13 cellular contexts compared by ENCODE assay signal in genomic region chr16:28200661-28201060, GRCh38. TPM values are rescaled to one million over a fixed set of nuclear protein-coding genes. Genes with fewer than 3 reads are reported as not detected.
DNase-seq lines count a peak whose midpoint lies in the region; ATAC-seq and TF ChIP-seq lines count a peak whose summit lies in the region.
"Had no signal": no experiment of that assay in that cellular context is flagged by ENCODE, and none has a peak within 500 bp of the region (broad histone marks: within the 10 kb centered on the region; RNA-seq: fewer than 3 reads in every experiment).

No MANE protein-coding gene starts in this region.

- no peaks in the 10 kb centered on the region for H3K9me3 Mint-ChIP-seq in MCF 10A (ENCODE audit: unreplicated experiment)
- H3K9me3 Mint-ChIP-seq in WTC11: no peaks in the 10 kb centered on the region
- H3K9me3 Mint-ChIP-seq in endodermal cell: no peaks in the 10 kb centered on the region

- DNase-seq in MCF 10A (ENCODE audit: unreplicated experiment) (no peak), mammary epithelial cell (no peak), WTC11 (ENCODE audit: low spot score) (no peak), endodermal cell (no peak), cerebellar nuclear complex (lab: John Stamatoyannopoulos, UW) (no peak), cardiac septum (ENCODE audit: low spot score) (no peak), SW480 (ENCODE audit: low spot score) (no peak)
- DNase-seq: left colon, NCI-H1694 treated with DMSO at 0.1 percent for 48 hours, NCI-H446, right lobe of liver had no signal

- no peak for ATAC-seq in WTC11
- ATAC-seq: HCT116, left colon, right lobe of liver had no signal

- in situ Hi-C loops in mammary epithelial cell (cut with MboI; ENCODE audit: low sequenced_read_pairs in 2 of 2): loop anchor here in 1 of 2 donors (25.0 kb wide), 1 partner anchor 88 kb away; no protein-coding TSS in a partner anchor

- H3K36me3 ChIP-seq in mammary epithelial cell (ENCODE audit: insufficient read depth, low read length): peaks cover 24% of the 10 kb centered on the region
- peaks cover 43% of the 10 kb centered on the region for H3K36me3 ChIP-seq in endodermal cell (ENCODE audit: control insufficient read depth, insufficient read depth, low read length)

- H3K4me2 ChIP-seq in mammary epithelial cell (ENCODE audit: insufficient read depth, low read depth, low read length): no peak overlapping the region

- H3K9me3 ChIP-seq in mammary epithelial cell (replicated peaks; ENCODE audit: insufficient read depth, low read length): no peaks in the 10 kb centered on the region
- H3K9me3 ChIP-seq in endodermal cell (ENCODE audit: control insufficient read depth, low read length): no peaks in the 10 kb centered on the region
- H3K9me3 ChIP-seq: esophagus muscularis mucosa, right lobe of liver had no signal

- no peak overlapping the region for H3K4me3 ChIP-seq in mammary epithelial cell (replicated peaks in 1 of 3; ENCODE audit: insufficient read depth in 1 of 3, low read depth in 2 of 3, low read length in 3 of 3)
- H3K4me3 ChIP-seq in endodermal cell (ENCODE audit: low read length): no peak overlapping the region
- H3K4me3 ChIP-seq: esophagus muscularis mucosa, right lobe of liver had no signal

- H3K27me3 ChIP-seq in mammary epithelial cell (ENCODE audit: insufficient read depth, low read length) (no peaks in the 10 kb centered on the region), endodermal cell (ENCODE audit: control insufficient read depth, insufficient read depth, low read length, poor library complexity, severe bottlenecking) (no peaks in the 10 kb centered on the region)
- H3K27me3 ChIP-seq: esophagus muscularis mucosa, right lobe of liver had no signal

- dilution Hi-C loops in mammary epithelial cell (cut with HindIII; ENCODE audit: low sequenced_read_pairs): no loop called here

- CTCF ChIA-PET in MCF 10A (lab: Yijun Ruan, JAX) (no interaction called here), mammary epithelial cell (lab: Charles Lee; ENCODE audit: low non-redundant PET) (no interaction called here), WTC11 (lab: Charles Lee) (no interaction called here)

- BruUV-seq in MCF 10A (replicated peaks; lab: Mats Ljungman, UMichigan): no TSS peak
- BruUV-seq in mammary epithelial cell (replicated peaks; lab: Mats Ljungman, UMichigan): no TSS peak

- 99% methylated on average over 5 of the region's 5 CpGs for WGBS in mammary epithelial cell (ENCODE audit: low coverage, missing lambda C conversion rate)
- WGBS in endodermal cell (ENCODE audit: insufficient coverage in 1 of 2, insufficient read length in 1 of 2), 2 experiments: 92 to 97% methylated on average over 4 to 5 of the region's 5 CpGs

- H3K9ac ChIP-seq in mammary epithelial cell (ENCODE audit: insufficient read depth, low read length) (no peak overlapping the region), endodermal cell (ENCODE audit: extremely low read depth, low read length, poor library complexity, severe bottlenecking) (no peak overlapping the region)

- peaks cover 29% of the 10 kb centered on the region for H3K36me3 Mint-ChIP-seq in MCF 10A (ENCODE audit: insufficient read depth, unreplicated experiment)
- peaks cover 24% of the 10 kb centered on the region for H3K36me3 Mint-ChIP-seq in WTC11
- H3K36me3 Mint-ChIP-seq in endodermal cell (ENCODE audit: low read depth): peaks cover 24% of the 10 kb centered on the region

- TF ChIP-seq CTCF in MCF 10A (IDR thresholded peaks at IDR 0.05; ENCODE audit: unreplicated experiment) (no peak), mammary epithelial cell (conservative IDR thresholded peaks at IDR 0.05 in 1 of 2, IDR thresholded peaks at IDR 0.05 in 1 of 2; ENCODE audit: extremely low read depth in 1 of 2, insufficient read depth in 1 of 2, low read depth in 1 of 2, low read length in 2 of 2) (no peak), WTC11 (IDR thresholded peaks at IDR 0.05) (no peak), endodermal cell (conservative IDR thresholded peaks at IDR 0.05) (no peak)

- H3K27ac ChIP-seq in mammary epithelial cell (ENCODE audit: insufficient read depth, low read depth, low read length) (no peak overlapping the region), endodermal cell (ENCODE audit: low read depth, low read length) (no peak overlapping the region)
- H3K27ac ChIP-seq: esophagus muscularis mucosa, right lobe of liver had no signal

- intact Hi-C loops in MCF 10A (cut with micrococcal nuclease) (no loop called here), mammary epithelial cell (cut with micrococcal nuclease) (no loop called here), cardiac septum (cut with DNase I) (no loop called here)

- POLR2A ChIA-PET in MCF 10A (lab: Yijun Ruan, JAX): no interaction called here
- POLR2A ChIA-PET in WTC11 (lab: Charles Lee): interaction anchor here (0.6 kb wide), 1 partner anchor 177 kb away, joined by 4 read pairs; no protein-coding TSS in a partner anchor

- peaks cover 96% of the 10 kb centered on the region for H3K79me2 ChIP-seq in mammary epithelial cell (ENCODE audit: insufficient read depth, low read length)

- H3K27ac Mint-ChIP-seq in MCF 10A (ENCODE audit: low read depth, unreplicated experiment) (peak overlapping the region; percentile 17), WTC11 (peak overlapping the region; percentile 7; the same call in 1 of the 2 replicates), endodermal cell (peak overlapping the region; percentile 0)

- peaks cover 8% of the 10 kb centered on the region for H3K4me1 ChIP-seq in mammary epithelial cell (ENCODE audit: insufficient read depth, low read length)
- H3K4me1 ChIP-seq in endodermal cell (ENCODE audit: control insufficient read depth, insufficient read depth, low read length): peaks cover 5% of the 10 kb centered on the region
- H3K4me1 ChIP-seq: right lobe of liver had no signal

- H3K4me1 Mint-ChIP-seq in MCF 10A (ENCODE audit: insufficient read depth, unreplicated experiment) (peaks cover 22% of the 10 kb centered on the region), WTC11 (peaks cover 7% of the 10 kb centered on the region), endodermal cell (peaks cover 13% of the 10 kb centered on the region)

- peaks cover 5% of the 10 kb centered on the region for H4K20me1 ChIP-seq in mammary epithelial cell (ENCODE audit: insufficient read depth, low read length)

- H3K27me3 Mint-ChIP-seq in MCF 10A (ENCODE audit: insufficient read depth, unreplicated experiment) (no peaks in the 10 kb centered on the region), WTC11 (ENCODE audit: low read depth) (no peaks in the 10 kb centered on the region), endodermal cell (ENCODE audit: insufficient read depth) (no peaks in the 10 kb centered on the region)

- H2AFZ ChIP-seq in mammary epithelial cell (ENCODE audit: low read depth, low read length): no peak overlapping the region

- H3K4me3 Mint-ChIP-seq in MCF 10A (ENCODE audit: unreplicated experiment) (no peak overlapping the region), WTC11 (no peak overlapping the region), endodermal cell (no peak overlapping the region)

TF ChIP-seq in WTC11, 78 proteins besides CTCF, POLR2A, EP300 and RAD21 (continues in another document):
- TF ChIP-seq, protein P1, sequence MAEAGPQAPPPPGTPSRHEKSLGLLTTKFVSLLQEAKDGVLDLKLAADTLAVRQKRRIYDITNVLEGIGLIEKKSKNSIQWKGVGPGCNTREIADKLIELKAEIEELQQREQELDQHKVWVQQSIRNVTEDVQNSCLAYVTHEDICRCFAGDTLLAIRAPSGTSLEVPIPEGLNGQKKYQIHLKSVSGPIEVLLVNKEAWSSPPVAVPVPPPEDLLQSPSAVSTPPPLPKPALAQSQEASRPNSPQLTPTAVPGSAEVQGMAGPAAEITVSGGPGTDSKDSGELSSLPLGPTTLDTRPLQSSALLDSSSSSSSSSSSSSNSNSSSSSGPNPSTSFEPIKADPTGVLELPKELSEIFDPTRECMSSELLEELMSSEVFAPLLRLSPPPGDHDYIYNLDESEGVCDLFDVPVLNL (CRISPR knock-in tag; IDR thresholded peaks at IDR 0.05; ENCODE audit: borderline replicate concordance, low read depth): no peak
- TF ChIP-seq AFF4 (CRISPR knock-in tag; IDR thresholded peaks at IDR 0.05; ENCODE audit: borderline replicate concordance): no peak

RNA-seq across cellular contexts. Expression of gene XPO6, which starts 11.1 kb away (rescaled TPM):
- total RNA-seq in MCF 10A (2022) (184 and 200 TPM in 2 replicates), mammary epithelial cell (100 to 1,000 TPM in 1 of 2 donors, 10 to 100 TPM in 1; 81.0 to 166 TPM), WTC11 (2021) (125 to 160 TPM (median 133 TPM) in 3 replicates), endodermal cell (10 to 100 TPM; 84.7 to 92.4 TPM), cardiac septum (43.9 TPM)
- polyA plus RNA-seq in mammary epithelial cell: 148 TPM
- polyA minus RNA-seq in mammary epithelial cell: 228 TPM
- polyA plus RNA-seq in endodermal cell (2013, experiment 1 of 2): 79.6 TPM
- polyA plus RNA-seq in endodermal cell (2013, experiment 2 of 2): 78.4 TPM
